In the genomic region with DNA sequence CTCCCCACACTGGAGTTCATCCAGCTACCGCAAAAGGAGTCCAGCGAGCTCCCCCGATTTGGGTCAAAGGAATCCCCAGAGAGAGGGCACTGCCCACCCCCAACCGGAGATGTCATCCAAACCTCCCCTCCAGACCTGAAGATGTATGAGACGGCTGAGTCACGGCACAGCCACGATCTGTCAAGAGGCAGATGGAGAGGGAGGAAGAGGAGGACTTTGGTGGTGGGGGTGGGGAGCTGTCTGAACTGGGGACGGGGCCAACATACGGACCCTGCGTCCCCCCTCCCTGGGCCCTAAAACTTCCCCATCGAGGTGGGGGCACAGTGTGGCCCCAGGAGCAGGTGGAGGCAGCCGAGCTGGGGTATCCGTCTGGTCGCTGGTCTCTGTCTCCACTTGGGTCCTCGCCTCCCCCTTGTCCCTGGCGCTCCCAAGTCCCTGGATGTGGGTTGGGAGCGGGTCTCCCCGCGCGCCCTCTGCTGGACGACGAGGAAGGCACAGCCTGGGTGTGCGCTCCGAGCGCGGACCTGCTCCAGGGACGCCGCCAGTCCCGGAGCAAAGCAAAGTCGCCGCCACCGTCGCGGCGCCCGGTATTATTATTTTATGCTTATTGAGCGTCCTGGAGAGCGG, we compare ENCODE assay signal across 8 cellular contexts.
DNase-seq lines count a peak whose midpoint lies in the region; ATAC-seq and TF ChIP-seq lines count a peak whose summit lies in the region.

No MANE protein-coding gene starts in this region.

- peaks cover 28% of the 10 kb centered on the region for H4K20me1 ChIP-seq in DND-41 (ENCODE audit: insufficient read depth, low read length)

- H2AFZ ChIP-seq in DND-41 (ENCODE audit: low read depth, low read length) = no peak overlapping the region

- H3K79me2 ChIP-seq in DND-41 (ENCODE audit: insufficient read depth, low read length) = no peaks in the 10 kb centered on the region

- TF ChIP-seq CTCF in DND-41 (IDR thresholded peaks at IDR 0.05; ENCODE audit: borderline replicate concordance, extremely low read depth, low read length, poor library complexity, severe bottlenecking) (peak; percentile 91), neutrophil (IDR thresholded peaks at IDR 0.05) (peak; percentile 82)

- H3K36me3 ChIP-seq in DND-41 (ENCODE audit: insufficient read depth, low read length) = no peaks in the 10 kb centered on the region
- H3K36me3 ChIP-seq in HUES48 (ENCODE audit: control insufficient read depth, insufficient read depth, low read length) = no peaks in the 10 kb centered on the region
- H3K36me3 ChIP-seq in neutrophil = no peaks in the 10 kb centered on the region

- peak overlapping the region in 1 of 2 experiments; percentile 35; a peak in 2 of 4 replicates for H3K4me3 ChIP-seq in DND-41 (ENCODE audit: low read depth in 1 of 2, low read length in 2 of 2)
- peak overlapping the region; percentile 47; the same call in 1 of the 2 replicates for H3K4me3 ChIP-seq in HUES48 (ENCODE audit: low read depth, low read length)
- peak overlapping the region; percentile 27 to 47 for H3K4me3 ChIP-seq in neutrophil (ENCODE audit: low read depth in 1 of 2, low read length in 1 of 2)

- H3K9me3 ChIP-seq in DND-41 (ENCODE audit: insufficient read depth, low read length, severe bottlenecking) (no peaks in the 10 kb centered on the region), HUES48 (ENCODE audit: control insufficient read depth, insufficient read depth, low read length) (no peaks in the 10 kb centered on the region), neutrophil (no peaks in the 10 kb centered on the region)

- peak overlapping the region; percentile 38; the same call in 1 of the 2 replicates for H3K9ac ChIP-seq in DND-41 (ENCODE audit: low read depth, low read length)
- no peak overlapping the region for H3K9ac ChIP-seq in HUES48 (ENCODE audit: low read depth, low read length)

- H3K4me2 ChIP-seq in DND-41 (ENCODE audit: insufficient read depth, low read length) = peak overlapping the region; percentile 51

- H3K27me3 ChIP-seq in DND-41 (ENCODE audit: insufficient read depth, low read length, poor library complexity) = peaks cover 43% of the 10 kb centered on the region
- peaks cover 96% of the 10 kb centered on the region for H3K27me3 ChIP-seq in HUES48 (ENCODE audit: control insufficient read depth, insufficient read depth, low read length)
- peaks cover 100% of the 10 kb centered on the region for H3K27me3 ChIP-seq in neutrophil

- DNase-seq in DND-41 (peak; percentile 78), RKO (ENCODE audit: low spot score) (peak; percentile 80), germinal center (ENCODE audit: low spot score) (peak; percentile 79)
- peak; percentile 67 for DNase-seq in activated naive CD4-positive, alpha-beta T cell treated with Interleukin-2 at 50 U/mL for 16 hours

- ATAC-seq in DND-41 (ENCODE audit: insufficient read depth, low read depth) (peak; percentile 77), GM19463 (IDR thresholded peaks at IDR 0.05; ENCODE audit: unreplicated experiment) (no peak), GM21825 (IDR thresholded peaks at IDR 0.05; ENCODE audit: unreplicated experiment) (no peak)

- H3K27ac ChIP-seq in DND-41 (ENCODE audit: low read length) (no peak overlapping the region), HUES48 (ENCODE audit: low read depth, low read length) (no peak overlapping the region), neutrophil (peak overlapping the region; percentile 35)

- H3K4me1 ChIP-seq in DND-41 (ENCODE audit: insufficient read depth, low read length) (peaks cover 38% of the 10 kb centered on the region), HUES48 (ENCODE audit: control insufficient read depth, insufficient read depth, low read length) (peaks cover 6% of the 10 kb centered on the region), neutrophil (ENCODE audit: control insufficient read depth in 1 of 2, insufficient read depth in 1 of 2, low read depth in 1 of 2, low read length in 1 of 2) (peaks cover 25 to 31% of the 10 kb centered on the region in 2 experiments)
